8 cellular contexts compared by ENCODE assay signal in genomic region chr1:178055093-178055492, GRCh38. TPM values are rescaled to one million over a fixed set of nuclear protein-coding genes. Genes with fewer than 3 reads are reported as not detected.
DNase-seq lines count a peak whose midpoint lies in the region; ATAC-seq, FAIRE-seq and TF ChIP-seq lines count a peak whose summit lies in the region.

No MANE protein-coding gene starts in this region.

- H3K79me2 ChIP-seq in H1 (ENCODE audit: control insufficient read depth in 1 of 2, insufficient read depth in 2 of 2, low read length in 2 of 2) (no peaks in the 10 kb centered on the region), parathyroid adenoma (no peaks in the 10 kb centered on the region)

- no peak overlapping the region for H4K91ac ChIP-seq in H1 (replicated peaks; ENCODE audit: insufficient read length, low read length)

- peak; percentile 74 to 86 for TF ChIP-seq RAD21 in H1 (IDR thresholded peaks at IDR 0.05 in 1 of 2, conservative IDR thresholded peaks at IDR 0.05 in 1 of 2; ENCODE audit: low read depth in 2 of 2, low read length in 2 of 2)

- H3K18ac ChIP-seq in H1 (ENCODE audit: extremely low read depth, low read length) = no peak overlapping the region

- no peak overlapping the region for H3K56ac ChIP-seq in H1 (replicated peaks; ENCODE audit: insufficient read length, low read depth, low read length)

- TF ChIP-seq EP300 in H1 (IDR thresholded peaks at IDR 0.05; ENCODE audit: borderline replicate concordance in 1 of 2, low read depth in 2 of 2, low read length in 2 of 2) = no peak

- H3K4me1 ChIP-seq in H1 (replicated peaks in 1 of 4; ENCODE audit: control insufficient read depth in 3 of 4, insufficient read depth in 4 of 4, low read length in 3 of 4) (peaks cover 0 to 20% (median 8%) of the 10 kb centered on the region in 4 experiments; a peak in 6 of 7 replicates), parathyroid adenoma (no peaks in the 10 kb centered on the region)

- POLR2A ChIA-PET in H1 (lab: Charles Lee; ENCODE audit: partially characterized antibody) = interaction anchor here (0.6 kb wide), 1 partner anchor 106 kb away, joined by 3 read pairs; no protein-coding TSS in a partner anchor

- no peak for TF ChIP-seq POLR2A in H1 (IDR thresholded peaks at IDR 0.05; ENCODE audit: control extremely low read depth in 1 of 2, low read depth in 2 of 2, low read length in 2 of 2)

- H3K27me3 ChIP-seq in H1 (replicated peaks in 1 of 4; ENCODE audit: control insufficient read depth in 3 of 4, extremely low read depth in 1 of 4, insufficient read depth in 3 of 4, low read length in 3 of 4) = no peaks in the 10 kb centered on the region
- no peaks in the 10 kb centered on the region for H3K27me3 ChIP-seq in parathyroid adenoma (ENCODE audit: control insufficient read depth, insufficient read depth, low read length)

- no peaks in the 10 kb centered on the region for H3K23me2 ChIP-seq in H1 (ENCODE audit: low read depth, low read length)

- no peak for FAIRE-seq in H1 (lab: Jason Lieb, UNC)

- no peak overlapping the region for H2BK20ac ChIP-seq in H1 (ENCODE audit: low read length)

- no peak overlapping the region for H2AK5ac ChIP-seq in H1 (ENCODE audit: low read depth, low read length)

- H3K23ac ChIP-seq in H1 (ENCODE audit: insufficient read length) = no peak overlapping the region

- H3K27ac ChIP-seq in H1 (ENCODE audit: low read depth, low read length) (no peak overlapping the region), parathyroid adenoma (no peak overlapping the region)

- H2BK12ac ChIP-seq in H1 (ENCODE audit: low read depth, low read length) = no peak overlapping the region

- no peak overlapping the region for H2AFZ ChIP-seq in H1 (ENCODE audit: low read length)
- H2AFZ ChIP-seq in parathyroid adenoma = no peak overlapping the region

- H3K4me3 ChIP-seq in H1 (ENCODE audit: extremely low read depth in 1 of 4, insufficient read depth in 2 of 4, low read depth in 3 of 4, low read length in 4 of 4) (no peak overlapping the region), parathyroid adenoma (ENCODE audit: low read depth, low read length) (no peak overlapping the region)

- H3K4me2 ChIP-seq in H1 (ENCODE audit: insufficient read depth in 1 of 2, low read depth in 2 of 2, low read length in 2 of 2) (no peak overlapping the region), parathyroid adenoma (ENCODE audit: low read length) (no peak overlapping the region)

- H3K9me3 ChIP-seq in H1 (ENCODE audit: insufficient read depth in 2 of 2, low read depth in 1 of 2, low read length in 1 of 2) = no peaks in the 10 kb centered on the region
- H3K9me3 ChIP-seq in parathyroid adenoma (ENCODE audit: control insufficient read depth, low read length) = no peaks in the 10 kb centered on the region

- CTCF ChIA-PET in H1 (lab: Charles Lee; ENCODE audit: partially characterized antibody) = interaction anchor here (0.5 to 4.0 kb wide), 5 partner anchors 17 to 240 kb away, joined by 3 to 30 read pairs (median 4); no protein-coding TSS in a partner anchor

- TF ChIP-seq CTCF in H1 (IDR thresholded peaks at IDR 0.05; ENCODE audit: control extremely low read depth in 1 of 3, insufficient read depth in 1 of 3, low read depth in 1 of 3, low read length in 3 of 3) = peak; percentile 64 to 76 (median 73)
- TF ChIP-seq CTCF in parathyroid adenoma (IDR thresholded peaks at IDR 0.05) = peak; percentile 29

- H4K8ac ChIP-seq in H1 (ENCODE audit: extremely low read depth, insufficient read depth, low read length) = no peak overlapping the region

- H4K5ac ChIP-seq in H1 (ENCODE audit: insufficient read length, low read depth, low read length) = no peak overlapping the region

- no peak for ATAC-seq in GM21737 (IDR thresholded peaks at IDR 0.05; ENCODE audit: unreplicated experiment)

- no peak overlapping the region for H3K4ac ChIP-seq in H1 (replicated peaks; ENCODE audit: insufficient read length, low read depth, low read length)

- no peak overlapping the region for H3K14ac ChIP-seq in H1 (ENCODE audit: insufficient read length)

- WGBS in H1 (ENCODE audit: extremely low coverage in 1 of 2, insufficient coverage in 1 of 2, insufficient read length in 1 of 2, insufficient replicate concordance in 2 of 2, low coverage in 1 of 2, low lambda C conversion rate in 2 of 2, missing lambda C conversion rate in 1 of 2), 2 experiments = 50% methylated on average over 5 of the region's 5 CpGs; no CpG with 5 or more reads in 1 of the 2 experiments

- no peak overlapping the region for H2BK5ac ChIP-seq in H1 (ENCODE audit: low read depth, low read length)

- no peak overlapping the region for H3K9ac ChIP-seq in H1 (replicated peaks in 1 of 4; ENCODE audit: extremely low read depth in 1 of 4, low read depth in 3 of 4, low read length in 3 of 4)
- H3K9ac ChIP-seq in parathyroid adenoma = no peak overlapping the region

- DNase-seq in GDM1 (lab: John Stamatoyannopoulos, UW) = peak; percentile 35
- peak; percentile 40 for DNase-seq in NCI-H1092 (lab: John Stamatoyannopoulos, UW)
- DNase-seq in H1 (ENCODE audit: low read depth in 1 of 2, low spot score in 2 of 2) = peak in 1 of 2 experiments; percentile 74
- no peak for DNase-seq in NCI-H2029 (lab: John Stamatoyannopoulos, UW)
- no peak for DNase-seq in NCI-H69 (lab: John Stamatoyannopoulos, UW)
- DNase-seq in NCI-H510A treated with DMSO at 0.1 percent for 48 hours (lab: John Stamatoyannopoulos, UW) = no peak

- no peaks in the 10 kb centered on the region for H4K20me1 ChIP-seq in H1 (replicated peaks in 1 of 2; ENCODE audit: control insufficient read depth in 1 of 2, insufficient read depth in 2 of 2, low read length in 2 of 2)

- H3K36me3 ChIP-seq in H1 (ENCODE audit: control insufficient read depth in 2 of 4, insufficient read depth in 4 of 4, low read length in 3 of 4) (no peaks in the 10 kb centered on the region), parathyroid adenoma (ENCODE audit: control insufficient read depth, insufficient read depth, low read length) (no peaks in the 10 kb centered on the region)

- no peaks in the 10 kb centered on the region for H3K79me1 ChIP-seq in H1 (ENCODE audit: low read depth, low read length)

- no peak overlapping the region for H2BK15ac ChIP-seq in H1 (ENCODE audit: low read length)

- no peak overlapping the region for H2BK120ac ChIP-seq in H1 (replicated peaks; ENCODE audit: low read depth, low read length)

TF ChIP-seq in H1, 55 proteins besides CTCF, POLR2A, EP300 and RAD21:
- no peak for TF ChIP-seq GABPA (IDR thresholded peaks at IDR 0.05; ENCODE audit: borderline replicate concordance, insufficient read depth, low read length)
- 0 out of 2 replicates have a peak, but pooled peaks have one; percentile 24 for TF ChIP-seq YY1 (IDR thresholded peaks at IDR 0.05; ENCODE audit: low read depth, low read length)
- TF ChIP-seq HDAC6 (IDR thresholded peaks at IDR 0.05; ENCODE audit: low read depth, low read length) = no peak
- TF ChIP-seq RBBP5 (IDR thresholded peaks at IDR 0.05; ENCODE audit: borderline replicate concordance, low read depth, low read length) = no peak
- no peak for TF ChIP-seq CREB1 (IDR thresholded peaks at IDR 0.05)
- no peak for TF ChIP-seq BACH1 (IDR thresholded peaks at IDR 0.05; ENCODE audit: low read length)
- no peak for TF ChIP-seq CBX5 (IDR thresholded peaks at IDR 0.05; ENCODE audit: low read depth, low read length)
- TF ChIP-seq NANOG (IDR thresholded peaks at IDR 0.05; ENCODE audit: insufficient read depth, low read depth, low read length, poor library complexity, severe bottlenecking) = no peak

RNA-seq across cellular contexts. Expression of gene RASAL2, which starts 38.8 kb away (rescaled TPM):
- total RNA-seq in H1 (2021; fragmentation: NEBNext Ultra II Directional; extraction: Animal tissue kit (Norgen Biotek cat#: 25700)) = 31.2 and 32.5 TPM in 2 replicates
- polyA plus RNA-seq in H1 (2011; rRNA removed) = 15.9 and 18.3 TPM in 2 replicates
- polyA plus RNA-seq in H1 (2011; cell fraction: cytosol; rRNA removed) = 22.8 TPM
- 49.7 TPM for polyA plus RNA-seq in H1 (2011; cell fraction: nucleus; rRNA removed)
- 11.0 to 15.3 TPM (median 14.4 TPM) in 4 replicates for polyA plus RNA-seq in H1 (2012, experiment 1 of 2)
- 0.58 TPM for polyA plus RNA-seq in H1 (2012, experiment 2 of 2)
- 18.8 TPM for polyA plus RNA-seq in H1 (2013, experiment 1 of 2)
- 16.6 TPM for polyA plus RNA-seq in H1 (2013, experiment 2 of 2)
- 85.6 and 86.2 TPM in 2 replicates for polyA minus RNA-seq in H1 (2011; rRNA and poly(A)+ RNA removed)
- polyA minus RNA-seq in H1 (2011; cell fraction: cytosol; rRNA and poly(A)+ RNA removed) = 36.5 TPM
- 128 TPM for polyA minus RNA-seq in H1 (2011; cell fraction: nucleus; rRNA and poly(A)+ RNA removed)

Comparison
In these comparisons a context has a peak if more than half of its experiments do, and no peak if none do; other contexts are left out.
1. DNase-seq: peak in GDM1 (single experiment) and NCI-H1092 (single experiment); none in NCI-H2029 (single experiment), NCI-H69 (single experiment) and NCI-H510A treated with DMSO at 0.1 percent for 48 hours (single experiment).